In the genomic region with DNA sequence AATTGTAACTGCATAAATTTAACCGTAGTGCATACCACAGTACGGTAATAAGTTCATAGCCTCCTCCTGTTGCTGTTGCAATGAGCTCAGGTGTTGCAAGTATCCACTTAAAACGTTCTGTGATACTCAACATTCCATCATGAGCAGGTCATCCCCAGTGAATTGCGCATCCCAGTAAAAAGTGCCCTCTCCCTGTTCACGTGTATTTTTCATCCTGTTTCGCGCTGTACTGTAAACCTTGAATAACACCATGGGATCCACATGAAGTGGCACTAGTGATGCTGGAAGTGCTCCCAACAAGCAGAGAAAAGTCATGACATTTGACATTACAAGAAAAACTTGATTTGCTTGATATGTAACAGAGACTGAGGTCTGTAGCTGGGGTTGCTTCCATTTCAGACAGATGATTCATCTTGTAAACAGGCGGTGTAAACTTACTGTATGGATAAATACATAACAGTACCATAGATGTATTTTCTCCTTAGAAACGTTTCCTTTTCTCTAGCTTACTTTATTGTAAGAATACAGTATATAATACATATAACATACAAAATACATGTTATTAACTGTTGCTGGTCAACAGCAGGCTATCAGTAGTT, we compare ENCODE assay signal across 1 cellular context. TPM values are rescaled to one million over a fixed set of nuclear protein-coding genes. Genes with fewer than 3 reads are reported as not detected.
"Had no signal": no experiment of that assay in that cellular context is flagged by ENCODE, and none has a peak within 500 bp of the region (broad histone marks: within the 10 kb centered on the region; RNA-seq: fewer than 3 reads in every experiment).

No MANE protein-coding gene starts in this region.

RNA-seq across cellular contexts. Expression of a gene that starts 2.4 kb away (rescaled TPM):
- total RNA-seq: kidney had no signal
